Comparison of ENCODE assay signal across 1 cellular context in genomic region chr3:142232340-142232739, GRCh38.
TF ChIP-seq lines count a peak whose summit lies in the region.

No MANE protein-coding gene starts in this region.

TF ChIP-seq in HEK293, 187 proteins besides CTCF, POLR2A, EP300 and RAD21 (continued from another document):
- TF ChIP-seq KLF8 (tag by site-specific recombination; IDR thresholded peaks at IDR 0.05), result no peak
